In genomic region chr11:46722566-46723358, GRCh38 we compare ENCODE assay signal across 1 cellular context.
TF ChIP-seq lines count a peak whose summit lies in the region.

No MANE protein-coding gene starts in this region.

TF ChIP-seq in HepG2, 621 proteins besides CTCF, POLR2A, EP300 and RAD21 (continued from another document):
- peak; percentile 98 for TF ChIP-seq POGK (CRISPR knock-in tag; conservative IDR thresholded peaks at IDR 0.05)
- TF ChIP-seq MTERF4 (CRISPR knock-in tag; IDR thresholded peaks at IDR 0.05): no peak
